In genomic region chr17:35048685-35049379, GRCh38 we compare ENCODE assay signal across 16 cellular contexts. TPM values are rescaled to one million over a fixed set of nuclear protein-coding genes. Genes with fewer than 3 reads are reported as not detected.
A peak's percentile ranks its signal among the peaks of the same experiment; 100 is the strongest.
DNase-seq lines count a peak whose midpoint lies in the region; ATAC-seq, FAIRE-seq and TF ChIP-seq lines count a peak whose summit lies in the region.
"Had no signal": no experiment of that assay in that cellular context is flagged by ENCODE, and none has a peak within 500 bp of the region (broad histone marks: within the 10 kb centered on the region; RNA-seq: fewer than 3 reads in every experiment).

No MANE protein-coding gene starts in this region.

- H3K27me3 ChIP-seq in HepG2 (ENCODE audit: control insufficient read depth in 1 of 2, insufficient read depth in 2 of 2, low read length in 2 of 2) (no peaks in the 10 kb centered on the region; a peak in 1 of 5 replicates), right lobe of liver (no peaks in the 10 kb centered on the region), prostate gland (replicated peaks; ENCODE audit: insufficient read depth) (no peaks in the 10 kb centered on the region)

- no peak overlapping the region for H3K9ac ChIP-seq in HepG2 (ENCODE audit: insufficient read depth, low read depth, low read length)

- H3K27ac Mint-ChIP-seq in activated naive CD4-positive, alpha-beta T cell treated with anti-CD3 and anti-CD28 coated beads, Interleukin-2, amount 50 U/mL, for 72 hours = peak overlapping the region; percentile 13 to 36
- H3K27ac Mint-ChIP-seq in naive B cell = peak overlapping the region; percentile 65 to 78 (median 74)

- H3K4me1 ChIP-seq in HepG2 (ENCODE audit: insufficient read depth, low read length) = peaks cover 99% of the 10 kb centered on the region
- H3K4me1 ChIP-seq in right lobe of liver = peaks cover 8 to 68% (median 36%) of the 10 kb centered on the region in 4 donors
- H3K4me1 ChIP-seq in prostate gland (replicated peaks) = peaks cover 3% of the 10 kb centered on the region

- peaks cover 1 to 7% of the 10 kb centered on the region in 2 experiments; a peak in 2 of 5 replicates for H3K36me3 ChIP-seq in HepG2 (replicated peaks in 1 of 2; ENCODE audit: control insufficient read depth in 1 of 2, insufficient read depth in 2 of 2, low read length in 2 of 2)
- H3K36me3 ChIP-seq in right lobe of liver = no peaks in the 10 kb centered on the region
- no peaks in the 10 kb centered on the region for H3K36me3 ChIP-seq in prostate gland

- H3K9me3 Mint-ChIP-seq in activated naive CD4-positive, alpha-beta T cell treated with anti-CD3 and anti-CD28 coated beads, Interleukin-2, amount 50 U/mL, for 72 hours = peaks cover 0 to 4% of the 10 kb centered on the region in 2 donors
- H3K9me3 Mint-ChIP-seq in naive B cell = no peaks in the 10 kb centered on the region

- 98% methylated on average over 3 of the region's 3 CpGs for WGBS in HepG2 (ENCODE audit: low lambda C conversion rate)
- WGBS in right lobe of liver (ENCODE audit: insufficient coverage, low coverage, low lambda C conversion rate, missing lambda C conversion rate) = 89% methylated on average over 3 of the region's 3 CpGs
- 69% methylated on average over 3 of the region's 3 CpGs for WGBS in prostate gland

- TF ChIP-seq EP300 in HepG2 (IDR thresholded peaks at IDR 0.05; ENCODE audit: low read depth in 2 of 2, low read length in 2 of 2) (no peak), HepG2 (CRISPR knock-in tag; IDR thresholded peaks at IDR 0.05; ENCODE audit: borderline replicate concordance) (no peak)

- DNase-seq in HepG2 (ENCODE audit: low spot score) (no peak), right lobe of liver (no peak), naive B cell (no peak), prostate gland (ENCODE audit: low spot score) (no peak), NCI-H774 (lab: John Stamatoyannopoulos, UW) (no peak), GM13976 (ENCODE audit: low spot score) (no peak), MV-4-11 (lab: John Stamatoyannopoulos, UW) (no peak)
- DNase-seq in activated naive CD4-positive, alpha-beta T cell treated with anti-CD3 and anti-CD28 coated beads, Interleukin-2, amount 50 U/mL, for 72 hours (ENCODE audit: low spot score in 2 of 2) = no peak
- DNase-seq: DMS 273 treated with DMSO at 0.1 percent for 48 hours; hippocampal formation; left cardiac atrium; mucosa of descending colon; NCI-H1417 treated with DMSO at 0.1 percent for 48 hours; PC-3; stimulated activated CD4-positive, alpha-beta T cell treated with anti-CD3 and anti-CD28 coated beads, Interleukin-2, amount 100 ng/mL, for 24 hours; trophoblast cell had no signal

- H3K4me3 Mint-ChIP-seq in naive B cell = peak overlapping the region in 2 of 8 donors; percentile 29 to 56

- H3K4me3 ChIP-seq in HepG2 (replicated peaks in 1 of 3; ENCODE audit: insufficient read depth in 1 of 3, low read depth in 2 of 3, low read length in 3 of 3) = no peak overlapping the region
- no peak overlapping the region for H3K4me3 ChIP-seq in right lobe of liver
- no peak overlapping the region for H3K4me3 ChIP-seq in prostate gland
- H3K4me3 ChIP-seq: mucosa of descending colon had no signal

- no peak for ATAC-seq in HepG2
- no peak for ATAC-seq in right lobe of liver
- ATAC-seq in activated naive CD4-positive, alpha-beta T cell treated with anti-CD3 and anti-CD28 coated beads, Interleukin-2, amount 50 U/mL, for 72 hours = no peak
- no peak for ATAC-seq in naive B cell (ENCODE audit: low read depth in 2 of 2)
- ATAC-seq: left cardiac atrium, mucosa of descending colon, PC-3 had no signal

- H3K79me2 ChIP-seq in HepG2 (ENCODE audit: insufficient read depth, low read length) = peaks cover 74% of the 10 kb centered on the region

- no peaks in the 10 kb centered on the region for H3K9me3 ChIP-seq in HepG2 (ENCODE audit: low read length)
- no peaks in the 10 kb centered on the region for H3K9me3 ChIP-seq in right lobe of liver
- H3K9me3 ChIP-seq in prostate gland = no peaks in the 10 kb centered on the region
- H3K9me3 ChIP-seq: mucosa of descending colon had no signal

- peaks cover 57 to 68% (median 67%) of the 10 kb centered on the region in 3 donors for H3K4me1 Mint-ChIP-seq in naive B cell

- TF ChIP-seq POLR2A in HepG2 (IDR thresholded peaks at IDR 0.05; ENCODE audit: insufficient read depth in 1 of 2, low read depth in 2 of 2, low read length in 2 of 2) (no peak), right lobe of liver (IDR thresholded peaks at IDR 0.05) (no peak), prostate gland (IDR thresholded peaks at IDR 0.05) (no peak)

- FAIRE-seq in HepG2 (lab: Jason Lieb, UNC) = no peak

- no TSS peak for BruUV-seq in HepG2 (replicated peaks; lab: Mats Ljungman, UMichigan)

- no peak overlapping the region for H2AFZ ChIP-seq in HepG2 (ENCODE audit: low read length)

- H3K27me3 Mint-ChIP-seq in naive B cell = no peaks in the 10 kb centered on the region

- TF ChIP-seq RAD21 in HepG2 (CRISPR knock-in tag; IDR thresholded peaks at IDR 0.05) = no peak

- CTCF ChIA-PET in HepG2 (lab: Yijun Ruan, JAX; ENCODE audit: low intra/inter-chr PET ratio, low total read pairs) = no interaction called here

- no peak for TF ChIP-seq CTCF in HepG2 (CRISPR knock-in tag; IDR thresholded peaks at IDR 0.05)
- no peak for TF ChIP-seq CTCF in right lobe of liver (IDR thresholded peaks at IDR 0.05)
- TF ChIP-seq CTCF in prostate gland (IDR thresholded peaks at IDR 0.05) = no peak
- no peak for TF ChIP-seq CTCF in GM13976 (IDR thresholded peaks at IDR 0.05; ENCODE audit: borderline replicate concordance, control extremely low read depth, extremely low read depth, insufficient read depth, missing control alignments)

- POLR2A ChIA-PET in HepG2 (lab: Yijun Ruan, JAX) = interaction anchor here (1.0 kb wide), 1 partner anchor 41 kb away, joined by 4 read pairs; no protein-coding TSS in a partner anchor

- in situ Hi-C loops in HepG2 (cut with HindIII; ENCODE audit: extremely low pct_ligation_motif_present, low pct_unique_long_range_greater_than_20kb) (no loop called here), GM13976 (cut with MboI; ENCODE audit: low sequenced_read_pairs, unreplicated experiment) (no loop called here)

- H3K36me3 Mint-ChIP-seq in activated naive CD4-positive, alpha-beta T cell treated with anti-CD3 and anti-CD28 coated beads, Interleukin-2, amount 50 U/mL, for 72 hours = peaks cover 0 to 6% of the 10 kb centered on the region in 2 donors
- H3K36me3 Mint-ChIP-seq in naive B cell = no peaks in the 10 kb centered on the region

- no peaks in the 10 kb centered on the region for H4K20me1 ChIP-seq in HepG2 (ENCODE audit: insufficient read depth, low read length)

- intact Hi-C loops in HepG2 (cut with micrococcal nuclease; ENCODE audit: unreplicated experiment) (no loop called here), right lobe of liver (cut with DNase I) (no loop called here), prostate gland (cut with DNase I) (no loop called here)

- H3K4me2 ChIP-seq in HepG2 (ENCODE audit: low read depth, low read length) = no peak overlapping the region

- H3K27ac ChIP-seq in HepG2 (ENCODE audit: extremely low read length, insufficient read depth, low read length) = peak overlapping the region; percentile 17
- H3K27ac ChIP-seq in right lobe of liver = no peak overlapping the region
- no peak overlapping the region for H3K27ac ChIP-seq in prostate gland

TF ChIP-seq in HepG2, 621 proteins besides CTCF, POLR2A, EP300 and RAD21 (continues in another document):
- no peak for TF ChIP-seq SKIL (CRISPR knock-in tag; IDR thresholded peaks at IDR 0.05; ENCODE audit: borderline replicate concordance)
- no peak for TF ChIP-seq ZMYM3 (CRISPR knock-in tag; IDR thresholded peaks at IDR 0.05)

RNA-seq across cellular contexts. Expression of gene RFFL, which starts 14.7 kb away (rescaled TPM):
- total RNA-seq in HepG2 (2016; rRNA removed; fragmentation: Illumina TruSeq; extraction: Trizol) (24.3 and 36.7 TPM in 2 replicates), right lobe of liver (10 to 100 TPM; 29.0 to 39.0 (median 34.1) TPM), prostate gland (10 to 100 TPM; 46.6 to 51.3 TPM)
- 11.0 and 13.7 TPM in 2 replicates for total RNA-seq in HepG2 (2016; cell fraction: cytosol; rRNA removed; fragmentation: Illumina TruSeq; extraction: Trizol; ENCODE audit: low read depth)
- 22.7 and 31.6 TPM in 2 replicates for total RNA-seq in HepG2 (2016; cell fraction: insoluble cytoplasmic fraction; rRNA removed; fragmentation: Illumina TruSeq; extraction: Trizol)
- total RNA-seq in HepG2 (2016; cell fraction: membrane; rRNA removed; fragmentation: Illumina TruSeq; extraction: Trizol) = 39.1 and 40.3 TPM in 2 replicates
- total RNA-seq in HepG2 (2016; cell fraction: nucleus; rRNA removed; fragmentation: Illumina TruSeq; extraction: Trizol) = 13.3 and 16.7 TPM in 2 replicates
- polyA plus RNA-seq in HepG2 (2011; rRNA removed) (45.0 and 48.6 TPM in 2 replicates), naive B cell (ENCODE audit: low read depth in 6 of 6) (10 to 100 TPM; 15.9 to 27.4 (median 22.3) TPM)
- 37.7 and 39.6 TPM in 2 replicates for polyA plus RNA-seq in HepG2 (2011; cell fraction: cytosol; rRNA removed)
- 15.8 and 19.4 TPM in 2 replicates for polyA plus RNA-seq in HepG2 (2011; cell fraction: nucleus; rRNA removed)
- 25.0 and 25.8 TPM in 2 replicates for polyA plus RNA-seq in HepG2 (2012)
- polyA plus RNA-seq in HepG2 (2016; cell fraction: cytosol; fragmentation: Illumina TruSeq; extraction: Trizol; ENCODE audit: low read depth) = 11.2 and 16.3 TPM in 2 replicates
- polyA plus RNA-seq in HepG2 (2016; cell fraction: insoluble cytoplasmic fraction; fragmentation: Illumina TruSeq; extraction: Trizol; ENCODE audit: low read depth) = 27.5 and 31.8 TPM in 2 replicates
- polyA plus RNA-seq in HepG2 (2016; cell fraction: membrane; fragmentation: Illumina TruSeq; extraction: Trizol; ENCODE audit: low read depth) = 21.0 and 25.2 TPM in 2 replicates
- 21.9 and 23.1 TPM in 2 replicates for polyA plus RNA-seq in HepG2 (2016; cell fraction: nucleus; fragmentation: Illumina TruSeq; extraction: Trizol; ENCODE audit: insufficient read depth, low read depth)
- 73.6 and 201 TPM in 2 replicates for polyA minus RNA-seq in HepG2 (2011; rRNA and poly(A)+ RNA removed; ENCODE audit: low replicate concordance)
- 42.6 and 53.0 TPM in 2 replicates for polyA minus RNA-seq in HepG2 (2011; cell fraction: cytosol; rRNA and poly(A)+ RNA removed)
- 26.3 and 29.8 TPM in 2 replicates for polyA minus RNA-seq in HepG2 (2011; cell fraction: nucleus; rRNA and poly(A)+ RNA removed)
- 10 to 100 TPM in 1 of 2 donors, 1 to 10 TPM in 1; 7.3 to 30.9 TPM for total RNA-seq in activated naive CD4-positive, alpha-beta T cell treated with anti-CD3 and anti-CD28 coated beads, Interleukin-2, amount 50 U/mL, for 72 hours
